Comparison of ENCODE assay signal across 1 cellular context in the genomic region with DNA sequence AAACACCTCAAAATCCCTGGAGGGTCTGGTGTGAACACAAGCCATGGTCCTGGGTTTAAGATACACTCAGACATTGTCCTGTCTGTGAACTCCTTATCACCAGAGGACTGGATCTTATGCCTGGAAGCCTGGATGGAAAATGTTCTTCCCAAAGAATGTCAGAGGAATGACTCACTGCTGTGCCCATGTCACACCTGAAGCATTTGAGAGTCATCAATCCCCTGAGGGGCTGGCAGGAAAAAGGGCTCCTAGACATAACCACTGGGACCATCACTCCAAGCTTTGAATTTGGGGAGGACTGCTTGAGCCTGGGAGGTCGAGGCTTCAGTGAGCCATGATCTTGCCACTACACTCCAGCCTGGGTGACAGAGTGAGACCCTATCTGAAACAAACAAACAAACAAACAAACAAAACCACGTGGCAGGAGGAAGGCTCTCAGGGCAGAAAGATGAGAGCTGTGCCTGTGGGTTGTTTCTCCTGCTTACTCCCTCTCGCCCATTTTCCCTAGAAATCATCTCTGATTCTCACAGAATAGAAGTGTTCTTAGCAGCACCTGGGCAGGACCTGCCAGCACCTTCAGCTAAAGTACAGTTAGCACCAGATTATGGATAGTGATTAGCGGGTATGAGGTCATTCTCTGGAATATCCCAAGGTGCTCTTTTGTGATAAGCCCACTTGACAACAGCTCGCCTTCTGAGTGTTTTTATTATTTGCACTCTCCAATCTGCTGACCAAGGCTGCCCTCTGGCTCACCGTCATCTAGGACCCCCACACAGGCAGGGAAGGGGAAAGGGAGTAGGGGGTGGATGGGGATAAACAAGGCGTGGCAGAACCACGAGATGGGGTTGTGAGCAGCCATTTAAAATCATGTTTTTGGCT.
TF ChIP-seq lines count a peak whose summit lies in the region.

No MANE protein-coding gene starts in this region.

TF ChIP-seq in K562, 482 proteins besides CTCF, POLR2A, EP300 and RAD21 (continued from another document and continues in another):
- TF ChIP-seq, protein P1, sequence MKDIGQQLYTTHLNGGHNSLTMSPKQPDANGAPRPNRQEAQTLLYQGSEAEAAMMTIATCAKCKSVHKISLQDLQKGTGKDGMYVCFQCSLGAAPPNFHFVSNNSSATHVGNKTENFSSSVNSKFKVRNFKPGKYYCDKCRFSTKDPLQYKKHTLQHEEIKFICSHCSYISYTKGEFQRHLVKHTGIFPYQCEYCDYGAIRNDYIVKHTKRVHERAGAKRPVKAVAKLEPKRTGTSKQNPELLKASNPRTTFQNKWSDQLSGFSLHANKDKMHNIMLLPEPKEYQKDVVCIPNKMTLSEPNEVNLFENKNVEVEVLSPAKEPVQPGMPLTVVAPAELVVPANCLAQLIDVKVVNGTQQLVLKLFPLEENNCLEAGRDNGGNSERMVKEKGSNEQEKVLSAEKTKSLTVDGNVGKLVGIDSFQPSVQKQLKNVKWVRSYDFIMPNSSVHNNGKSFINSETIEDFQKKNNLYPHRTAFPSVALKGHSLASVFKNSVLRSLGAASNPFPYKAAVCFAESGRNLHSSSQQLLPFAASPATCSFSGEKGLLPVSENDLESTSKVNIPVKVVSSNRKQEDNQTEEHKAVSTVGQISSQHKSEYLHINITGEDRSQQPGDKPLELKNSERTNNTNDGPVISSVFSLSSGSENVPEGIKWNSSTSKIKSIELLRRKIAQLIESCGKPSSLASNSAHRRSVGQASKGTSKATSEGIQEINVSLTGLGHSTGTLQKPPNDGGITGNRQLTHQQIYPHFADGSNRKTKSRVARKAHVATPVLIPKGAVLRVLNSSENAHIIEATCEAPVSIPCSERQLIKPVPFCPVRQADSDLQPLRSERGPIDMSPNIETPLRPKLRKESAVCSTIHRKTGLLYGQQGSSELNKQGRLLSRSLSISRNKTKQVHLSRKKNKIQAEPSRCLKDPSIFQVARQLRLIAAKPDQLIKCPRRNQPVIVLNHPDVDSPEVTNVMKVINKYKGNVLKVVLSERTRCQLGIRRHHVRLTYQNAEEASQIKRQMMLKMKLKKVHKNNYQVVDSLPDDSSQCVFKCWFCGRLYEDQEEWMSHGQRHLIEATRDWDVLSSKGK (CRISPR knock-in tag; IDR thresholded peaks at IDR 0.05), result no peak
- TF ChIP-seq TARDBP (IDR thresholded peaks at IDR 0.05), result no peak
- no peak for TF ChIP-seq ZC3H11A (IDR thresholded peaks at IDR 0.05; ENCODE audit: low read depth, low read length)
- no peak for TF ChIP-seq NFXL1 (CRISPR knock-in tag; IDR thresholded peaks at IDR 0.05)
- no peak for TF ChIP-seq FOXJ3 (CRISPR knock-in tag; IDR thresholded peaks at IDR 0.05)
- TF ChIP-seq MLLT1 (IDR thresholded peaks at IDR 0.05), result no peak
- no peak for TF ChIP-seq TAF9B (IDR thresholded peaks at IDR 0.05; ENCODE audit: partially characterized antibody)
- TF ChIP-seq, protein P2, sequence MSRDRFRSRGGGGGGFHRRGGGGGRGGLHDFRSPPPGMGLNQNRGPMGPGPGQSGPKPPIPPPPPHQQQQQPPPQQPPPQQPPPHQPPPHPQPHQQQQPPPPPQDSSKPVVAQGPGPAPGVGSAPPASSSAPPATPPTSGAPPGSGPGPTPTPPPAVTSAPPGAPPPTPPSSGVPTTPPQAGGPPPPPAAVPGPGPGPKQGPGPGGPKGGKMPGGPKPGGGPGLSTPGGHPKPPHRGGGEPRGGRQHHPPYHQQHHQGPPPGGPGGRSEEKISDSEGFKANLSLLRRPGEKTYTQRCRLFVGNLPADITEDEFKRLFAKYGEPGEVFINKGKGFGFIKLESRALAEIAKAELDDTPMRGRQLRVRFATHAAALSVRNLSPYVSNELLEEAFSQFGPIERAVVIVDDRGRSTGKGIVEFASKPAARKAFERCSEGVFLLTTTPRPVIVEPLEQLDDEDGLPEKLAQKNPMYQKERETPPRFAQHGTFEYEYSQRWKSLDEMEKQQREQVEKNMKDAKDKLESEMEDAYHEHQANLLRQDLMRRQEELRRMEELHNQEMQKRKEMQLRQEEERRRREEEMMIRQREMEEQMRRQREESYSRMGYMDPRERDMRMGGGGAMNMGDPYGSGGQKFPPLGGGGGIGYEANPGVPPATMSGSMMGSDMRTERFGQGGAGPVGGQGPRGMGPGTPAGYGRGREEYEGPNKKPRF (IDR thresholded peaks at IDR 0.05; ENCODE audit: low read depth, low read length), result no peak
- no peak for TF ChIP-seq THRAP3 (IDR thresholded peaks at IDR 0.05; ENCODE audit: borderline replicate concordance)
- no peak for TF ChIP-seq ILK (tag; IDR thresholded peaks at IDR 0.05; ENCODE audit: borderline replicate concordance, low read depth)
- TF ChIP-seq FOXA1 (IDR thresholded peaks at IDR 0.05; ENCODE audit: borderline replicate concordance), result no peak
- TF ChIP-seq, protein P3, sequence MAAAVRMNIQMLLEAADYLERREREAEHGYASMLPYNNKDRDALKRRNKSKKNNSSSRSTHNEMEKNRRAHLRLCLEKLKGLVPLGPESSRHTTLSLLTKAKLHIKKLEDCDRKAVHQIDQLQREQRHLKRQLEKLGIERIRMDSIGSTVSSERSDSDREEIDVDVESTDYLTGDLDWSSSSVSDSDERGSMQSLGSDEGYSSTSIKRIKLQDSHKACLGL (CRISPR knock-in tag; IDR thresholded peaks at IDR 0.05; ENCODE audit: borderline replicate concordance, poor library complexity, severe bottlenecking), result no peak
- no peak for TF ChIP-seq MTF1 (CRISPR knock-in tag; IDR thresholded peaks at IDR 0.05; ENCODE audit: borderline replicate concordance)
- TF ChIP-seq, protein P4, sequence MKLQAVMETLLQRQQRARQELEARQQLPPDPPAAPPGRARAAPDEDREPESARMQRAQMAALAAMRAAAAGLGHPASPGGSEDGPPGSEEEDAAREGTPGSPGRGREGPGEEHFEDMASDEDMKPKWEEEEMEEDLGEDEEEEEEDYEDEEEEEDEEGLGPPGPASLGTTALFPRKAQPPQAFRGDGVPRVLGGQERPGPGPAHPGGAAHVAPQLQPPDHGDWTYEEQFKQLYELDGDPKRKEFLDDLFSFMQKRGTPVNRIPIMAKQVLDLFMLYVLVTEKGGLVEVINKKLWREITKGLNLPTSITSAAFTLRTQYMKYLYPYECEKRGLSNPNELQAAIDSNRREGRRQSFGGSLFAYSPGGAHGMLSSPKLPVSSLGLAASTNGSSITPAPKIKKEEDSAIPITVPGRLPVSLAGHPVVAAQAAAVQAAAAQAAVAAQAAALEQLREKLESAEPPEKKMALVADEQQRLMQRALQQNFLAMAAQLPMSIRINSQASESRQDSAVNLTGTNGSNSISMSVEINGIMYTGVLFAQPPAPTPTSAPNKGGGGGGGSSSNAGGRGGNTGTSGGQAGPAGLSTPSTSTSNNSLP (IDR thresholded peaks at IDR 0.05; ENCODE audit: borderline replicate concordance, low read depth, low read length), result no peak
- TF ChIP-seq, protein P5, sequence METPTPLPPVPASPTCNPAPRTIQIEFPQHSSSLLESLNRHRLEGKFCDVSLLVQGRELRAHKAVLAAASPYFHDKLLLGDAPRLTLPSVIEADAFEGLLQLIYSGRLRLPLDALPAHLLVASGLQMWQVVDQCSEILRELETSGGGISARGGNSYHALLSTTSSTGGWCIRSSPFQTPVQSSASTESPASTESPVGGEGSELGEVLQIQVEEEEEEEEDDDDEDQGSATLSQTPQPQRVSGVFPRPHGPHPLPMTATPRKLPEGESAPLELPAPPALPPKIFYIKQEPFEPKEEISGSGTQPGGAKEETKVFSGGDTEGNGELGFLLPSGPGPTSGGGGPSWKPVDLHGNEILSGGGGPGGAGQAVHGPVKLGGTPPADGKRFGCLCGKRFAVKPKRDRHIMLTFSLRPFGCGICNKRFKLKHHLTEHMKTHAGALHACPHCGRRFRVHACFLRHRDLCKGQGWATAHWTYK (CRISPR knock-in tag; IDR thresholded peaks at IDR 0.05), result no peak
- no peak for TF ChIP-seq NEUROD1 (IDR thresholded peaks at IDR 0.05; ENCODE audit: borderline replicate concordance, low read depth, low read length, partially characterized antibody)
- TF ChIP-seq LARP7 (IDR thresholded peaks at IDR 0.05), result no peak
- peak; percentile 58; the same call in 1 of the 2 replicates for TF ChIP-seq MEF2A (IDR thresholded peaks at IDR 0.05; ENCODE audit: control insufficient read depth, low read depth, low read length)
- TF ChIP-seq, protein P6, sequence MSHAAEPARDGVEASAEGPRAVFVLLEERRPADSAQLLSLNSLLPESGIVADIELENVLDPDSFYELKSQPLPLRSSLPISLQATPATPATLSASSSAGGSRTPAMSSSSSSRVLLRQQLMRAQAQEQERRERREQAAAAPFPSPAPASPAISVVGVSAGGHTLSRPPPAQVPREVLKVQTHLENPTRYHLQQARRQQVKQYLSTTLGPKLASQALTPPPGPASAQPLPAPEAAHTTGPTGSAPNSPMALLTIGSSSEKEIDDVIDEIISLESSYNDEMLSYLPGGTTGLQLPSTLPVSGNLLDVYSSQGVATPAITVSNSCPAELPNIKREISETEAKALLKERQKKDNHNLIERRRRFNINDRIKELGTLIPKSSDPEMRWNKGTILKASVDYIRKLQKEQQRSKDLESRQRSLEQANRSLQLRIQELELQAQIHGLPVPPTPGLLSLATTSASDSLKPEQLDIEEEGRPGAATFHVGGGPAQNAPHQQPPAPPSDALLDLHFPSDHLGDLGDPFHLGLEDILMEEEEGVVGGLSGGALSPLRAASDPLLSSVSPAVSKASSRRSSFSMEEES (CRISPR knock-in tag; IDR thresholded peaks at IDR 0.05), result no peak
- no peak for TF ChIP-seq ZNF668 (CRISPR knock-in tag; IDR thresholded peaks at IDR 0.05)
- TF ChIP-seq, protein P7, sequence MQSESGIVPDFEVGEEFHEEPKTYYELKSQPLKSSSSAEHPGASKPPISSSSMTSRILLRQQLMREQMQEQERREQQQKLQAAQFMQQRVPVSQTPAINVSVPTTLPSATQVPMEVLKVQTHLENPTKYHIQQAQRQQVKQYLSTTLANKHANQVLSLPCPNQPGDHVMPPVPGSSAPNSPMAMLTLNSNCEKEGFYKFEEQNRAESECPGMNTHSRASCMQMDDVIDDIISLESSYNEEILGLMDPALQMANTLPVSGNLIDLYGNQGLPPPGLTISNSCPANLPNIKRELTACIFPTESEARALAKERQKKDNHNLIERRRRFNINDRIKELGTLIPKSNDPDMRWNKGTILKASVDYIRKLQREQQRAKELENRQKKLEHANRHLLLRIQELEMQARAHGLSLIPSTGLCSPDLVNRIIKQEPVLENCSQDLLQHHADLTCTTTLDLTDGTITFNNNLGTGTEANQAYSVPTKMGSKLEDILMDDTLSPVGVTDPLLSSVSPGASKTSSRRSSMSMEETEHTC (IDR thresholded peaks at IDR 0.05), result no peak; the same call in 1 of the 2 replicates
- TF ChIP-seq, protein P8, sequence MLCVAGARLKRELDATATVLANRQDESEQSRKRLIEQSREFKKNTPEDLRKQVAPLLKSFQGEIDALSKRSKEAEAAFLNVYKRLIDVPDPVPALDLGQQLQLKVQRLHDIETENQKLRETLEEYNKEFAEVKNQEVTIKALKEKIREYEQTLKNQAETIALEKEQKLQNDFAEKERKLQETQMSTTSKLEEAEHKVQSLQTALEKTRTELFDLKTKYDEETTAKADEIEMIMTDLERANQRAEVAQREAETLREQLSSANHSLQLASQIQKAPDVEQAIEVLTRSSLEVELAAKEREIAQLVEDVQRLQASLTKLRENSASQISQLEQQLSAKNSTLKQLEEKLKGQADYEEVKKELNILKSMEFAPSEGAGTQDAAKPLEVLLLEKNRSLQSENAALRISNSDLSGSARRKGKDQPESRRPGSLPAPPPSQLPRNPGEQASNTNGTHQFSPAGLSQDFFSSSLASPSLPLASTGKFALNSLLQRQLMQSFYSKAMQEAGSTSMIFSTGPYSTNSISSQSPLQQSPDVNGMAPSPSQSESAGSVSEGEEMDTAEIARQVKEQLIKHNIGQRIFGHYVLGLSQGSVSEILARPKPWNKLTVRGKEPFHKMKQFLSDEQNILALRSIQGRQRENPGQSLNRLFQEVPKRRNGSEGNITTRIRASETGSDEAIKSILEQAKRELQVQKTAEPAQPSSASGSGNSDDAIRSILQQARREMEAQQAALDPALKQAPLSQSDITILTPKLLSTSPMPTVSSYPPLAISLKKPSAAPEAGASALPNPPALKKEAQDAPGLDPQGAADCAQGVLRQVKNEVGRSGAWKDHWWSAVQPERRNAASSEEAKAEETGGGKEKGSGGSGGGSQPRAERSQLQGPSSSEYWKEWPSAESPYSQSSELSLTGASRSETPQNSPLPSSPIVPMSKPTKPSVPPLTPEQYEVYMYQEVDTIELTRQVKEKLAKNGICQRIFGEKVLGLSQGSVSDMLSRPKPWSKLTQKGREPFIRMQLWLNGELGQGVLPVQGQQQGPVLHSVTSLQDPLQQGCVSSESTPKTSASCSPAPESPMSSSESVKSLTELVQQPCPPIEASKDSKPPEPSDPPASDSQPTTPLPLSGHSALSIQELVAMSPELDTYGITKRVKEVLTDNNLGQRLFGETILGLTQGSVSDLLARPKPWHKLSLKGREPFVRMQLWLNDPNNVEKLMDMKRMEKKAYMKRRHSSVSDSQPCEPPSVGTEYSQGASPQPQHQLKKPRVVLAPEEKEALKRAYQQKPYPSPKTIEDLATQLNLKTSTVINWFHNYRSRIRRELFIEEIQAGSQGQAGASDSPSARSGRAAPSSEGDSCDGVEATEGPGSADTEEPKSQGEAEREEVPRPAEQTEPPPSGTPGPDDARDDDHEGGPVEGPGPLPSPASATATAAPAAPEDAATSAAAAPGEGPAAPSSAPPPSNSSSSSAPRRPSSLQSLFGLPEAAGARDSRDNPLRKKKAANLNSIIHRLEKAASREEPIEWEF (CRISPR knock-in tag; IDR thresholded peaks at IDR 0.05), result no peak
- TF ChIP-seq SETDB1 (IDR thresholded peaks at IDR 0.05; ENCODE audit: low read length), result no peak
- TF ChIP-seq SIN3A (IDR thresholded peaks at IDR 0.05; ENCODE audit: borderline replicate concordance in 2 of 2, control insufficient read depth in 1 of 2, low read depth in 2 of 2, low read length in 2 of 2), result no peak
- TF ChIP-seq ASH1L (IDR thresholded peaks at IDR 0.05; ENCODE audit: borderline replicate concordance, low read depth, partially characterized antibody), result no peak
- no peak for TF ChIP-seq ZNF217 (CRISPR knock-in tag; IDR thresholded peaks at IDR 0.05)
- no peak for TF ChIP-seq ZSCAN32 (CRISPR knock-in tag; IDR thresholded peaks at IDR 0.05)
- no peak for TF ChIP-seq MXI1 (IDR thresholded peaks at IDR 0.05; ENCODE audit: low read depth, low read length)
- TF ChIP-seq ARID2 (IDR thresholded peaks at IDR 0.05), result no peak
- no peak for TF ChIP-seq TBP (optimal IDR thresholded peaks at IDR 0.05; ENCODE audit: low read depth, low read length)
- peak; percentile 88 for TF ChIP-seq CTBP1 (IDR thresholded peaks at IDR 0.05; ENCODE audit: borderline replicate concordance)
- TF ChIP-seq FOS (IDR thresholded peaks at IDR 0.05; ENCODE audit: extremely low read depth, insufficient read length), result no peak
- TF ChIP-seq BRF1 (IDR thresholded peaks at IDR 0.05; ENCODE audit: borderline replicate concordance, extremely low read depth, insufficient read length), result no peak
- TF ChIP-seq ELF1 (tag; IDR thresholded peaks at IDR 0.05), result no peak
- TF ChIP-seq KDM5B (IDR thresholded peaks at IDR 0.05; ENCODE audit: insufficient replicate concordance, low read depth, low read length), result no peak
